ENCODE assay signal across 33 cellular contexts in genomic region chrX:68355629-68355920, GRCh38.
DNase-seq lines count a peak whose midpoint lies in the region; ATAC-seq, FAIRE-seq and TF ChIP-seq lines count a peak whose summit lies in the region.
"Had no signal": no experiment of that assay in that cellular context is flagged by ENCODE, and none has a peak within 500 bp of the region (broad histone marks: within the 10 kb centered on the region; RNA-seq: fewer than 3 reads in every experiment).

No MANE protein-coding gene starts in this region.

- H3F3A ChIP-seq in GM23248 (ENCODE audit: insufficient read depth), result peaks cover 6% of the 10 kb centered on the region; the same call in 1 of the 2 replicates

- peak; percentile 48 for ATAC-seq in body of pancreas
- ATAC-seq in pancreas, result peak; percentile 76 to 82 (median 79)
- no peak for ATAC-seq in GM19328 (IDR thresholded peaks at IDR 0.05; ENCODE audit: unreplicated experiment)
- ATAC-seq: activated CD8-positive, alpha-beta T cell treated with anti-CD3 and anti-CD28 coated beads for 36 hours; GM23338; heart right ventricle; right cardiac atrium; T-helper 17 cell had no signal

- intact Hi-C loops in body of pancreas (cut with DNase I), result no loop called here
- intact Hi-C loops in pancreas (cut with DNase I), result no loop called here

- no peaks in the 10 kb centered on the region for H3K9me2 ChIP-seq in GM23248 (ENCODE audit: insufficient read depth)

- H3K9me3 ChIP-seq in HEK293 (ENCODE audit: control insufficient read depth, insufficient read depth, low read depth, low read length) (no peaks in the 10 kb centered on the region), body of pancreas (no peaks in the 10 kb centered on the region), pancreas (no peaks in the 10 kb centered on the region), GM23248 (ENCODE audit: low read depth) (no peaks in the 10 kb centered on the region)
- H3K9me3 ChIP-seq: adrenal gland, heart right ventricle, MG63, upper lobe of left lung had no signal

- H3K4me3 ChIP-seq in HEK293 (ENCODE audit: low read depth, low read length) (no peak overlapping the region), body of pancreas (no peak overlapping the region), pancreas (no peak overlapping the region), GM23248 (no peak overlapping the region)
- H3K4me3 ChIP-seq: adrenal gland, GM23338, heart right ventricle, lung, MG63, upper lobe of left lung had no signal

- H3K9ac ChIP-seq in GM23248, result no peak overlapping the region

- TF ChIP-seq POLR2A in body of pancreas (IDR thresholded peaks at IDR 0.05), result no peak

- DNase-seq in COLO668 (lab: John Stamatoyannopoulos, UW; ENCODE audit: unreplicated experiment), result peak; percentile 1
- peak; percentile 22 to 45 (median 30) for DNase-seq in body of pancreas
- peak in 4 of 6 donors; percentile 14 to 28 (median 16) for DNase-seq in pancreas
- DNase-seq in GM23248, result no peak
- no peak for DNase-seq in NCI-H2107 (lab: John Stamatoyannopoulos, UW)
- no peak for DNase-seq in hypothalamus (lab: John Stamatoyannopoulos, UW)
- DNase-seq: activated CD8-positive, alpha-beta memory T cell treated with anti-CD3 and anti-CD28 coated beads, Interleukin-2, amount 50 U/mL, for 48 hours; activated CD8-positive, alpha-beta T cell treated with anti-CD3 and anti-CD28 coated beads for 36 hours; activated naive CD4-positive, alpha-beta T cell treated with anti-CD3 and anti-CD28 coated beads, Interleukin-2, amount 10 ng/mL, durations not matched to agents 7 days and 5 days; adrenal gland; brain microvascular endothelial cell; DMS79 treated with DMSO at 0.1 percent for 48 hours; foreskin melanocyte; GDM1; heart right ventricle; KG1; kidney glomerular epithelial cell; MG63; NCI-H1105; NCI-H187; NCI-H2171; NCI-H524; nephron progenitor cell; right cardiac atrium; SHP77; stimulated activated CD4-positive, alpha-beta T cell treated with anti-CD3 and anti-CD28 coated beads, Interleukin-4, amount 100 ng/mL, for 4 hours; substantia nigra; T-helper 17 cell; upper lobe of left lung had no signal

- FAIRE-seq in pancreas (lab: Jason Lieb, UNC), result no peak

- POLR2A ChIA-PET in HEK293 (lab: Yijun Ruan, JAX), result no interaction called here

- WGBS in body of pancreas, 2 donors, result 6 to 7% methylated on average over 4 of the region's 4 CpGs
- WGBS in pancreas, 2 donors, result 14% methylated on average over 4 of the region's 4 CpGs
- 98 to 100% methylated on average over 4 of the region's 4 CpGs for WGBS in GM23248 (ENCODE audit: low coverage in 1 of 2, low lambda C conversion rate in 2 of 2, missing lambda C conversion rate in 2 of 2), 2 experiments

- H3K27ac ChIP-seq in HEK293 (ENCODE audit: extremely low read depth, low read depth, low read length), result 0 out of 2 replicates have a peak overlapping the region, but pooled peaks have one; percentile 8
- peak overlapping the region in 2 of 4 donors; percentile 40 to 59 for H3K27ac ChIP-seq in body of pancreas
- H3K27ac ChIP-seq in pancreas, result peak overlapping the region in 1 of 4 donors; percentile 17
- no peak overlapping the region for H3K27ac ChIP-seq in GM23248
- H3K27ac ChIP-seq: adrenal gland, brain microvascular endothelial cell, heart right ventricle, upper lobe of left lung had no signal

- CTCF ChIA-PET in HEK293 (lab: Yijun Ruan, JAX), result no interaction called here

- no peaks in the 10 kb centered on the region for H3K27me3 ChIP-seq in body of pancreas
- H3K27me3 ChIP-seq in pancreas, result peaks cover 0 to 14% (median 0%) of the 10 kb centered on the region in 4 donors
- H3K27me3 ChIP-seq in GM23248 (replicated peaks; ENCODE audit: insufficient read depth), result no peaks in the 10 kb centered on the region
- H3K27me3 ChIP-seq: adrenal gland, brain microvascular endothelial cell, MG63, upper lobe of left lung had no signal

- H3K4me2 ChIP-seq in GM23248 (ENCODE audit: unreplicated experiment), result no peak overlapping the region
- H3K4me2 ChIP-seq: GM23338 had no signal

- H3K4me1 ChIP-seq in HEK293 (ENCODE audit: control insufficient read depth, insufficient read depth, low read length), result 0 out of 2 replicates have a peak, but pooled peaks cover 2% of the 10 kb centered on the region
- H3K4me1 ChIP-seq in body of pancreas, result peaks cover 9% of the 10 kb centered on the region
- peaks cover 0 to 5% (median 4%) of the 10 kb centered on the region in 3 donors for H3K4me1 ChIP-seq in pancreas
- H3K4me1 ChIP-seq in GM23248 (ENCODE audit: insufficient read depth), result no peaks in the 10 kb centered on the region
- H3K4me1 ChIP-seq: adrenal gland, heart right ventricle had no signal

- H4K20me1 ChIP-seq in GM23248 (ENCODE audit: insufficient read depth), result no peaks in the 10 kb centered on the region

- H3K36me3 ChIP-seq in HEK293 (ENCODE audit: control insufficient read depth in 2 of 2, insufficient read depth in 1 of 2, low read length in 2 of 2) (no peaks in the 10 kb centered on the region; a peak in 1 of 3 replicates), body of pancreas (replicated peaks in 1 of 2; ENCODE audit: insufficient read depth in 1 of 2, low read depth in 2 of 2) (no peaks in the 10 kb centered on the region), pancreas (no peaks in the 10 kb centered on the region), GM23248 (ENCODE audit: low read depth) (no peaks in the 10 kb centered on the region)
- H3K36me3 ChIP-seq: adrenal gland, brain microvascular endothelial cell, heart right ventricle, MG63, upper lobe of left lung had no signal

- no peak overlapping the region for H2AFZ ChIP-seq in GM23248
- H2AFZ ChIP-seq: GM23338 had no signal

- in situ Hi-C loops in GM23248 (cut with MboI), result no loop called here

- TF ChIP-seq CTCF in HEK293 (tag by site-specific recombination; IDR thresholded peaks at IDR 0.05), result no peak
- TF ChIP-seq CTCF in body of pancreas (IDR thresholded peaks at IDR 0.05), result no peak
- TF ChIP-seq CTCF in pancreas (IDR thresholded peaks at IDR 0.05), result no peak

- H3K79me2 ChIP-seq in GM23248 (ENCODE audit: insufficient read depth), result no peaks in the 10 kb centered on the region

TF ChIP-seq in HEK293, 187 proteins besides CTCF, POLR2A, EP300 and RAD21:
- TF ChIP-seq ZNF19 (tag by site-specific recombination; IDR thresholded peaks at IDR 0.05; ENCODE audit: low read depth) (no peak), ZNF221 (tag by site-specific recombination; IDR thresholded peaks at IDR 0.05; ENCODE audit: borderline replicate concordance) (no peak), ZNF138 (tag by site-specific recombination; IDR thresholded peaks at IDR 0.05; ENCODE audit: borderline replicate concordance) (no peak), ZNF777 (tag by site-specific recombination; IDR thresholded peaks at IDR 0.05; ENCODE audit: borderline replicate concordance) (no peak), GLIS1 (tag by site-specific recombination; IDR thresholded peaks at IDR 0.05) (peak; percentile 38; the same call in 1 of the 2 replicates), KLF8 (tag by site-specific recombination; IDR thresholded peaks at IDR 0.05) (peak; percentile 7; the same call in 1 of the 2 replicates), ZNF184 (tag by site-specific recombination; IDR thresholded peaks at IDR 0.05) (no peak), ZNF596 (tag by site-specific recombination; IDR thresholded peaks at IDR 0.05) (no peak), BCL6B (tag by site-specific recombination; IDR thresholded peaks at IDR 0.05) (peak; percentile 29; the same call in 1 of the 2 replicates), TCF7L2 (IDR thresholded peaks at IDR 0.05; ENCODE audit: borderline replicate concordance, low read depth, low read length) (0 out of 2 replicates have a peak, but pooled peaks have one; percentile 2), SP7 (tag by site-specific recombination; IDR thresholded peaks at IDR 0.05) (peak; percentile 55; the same call in 1 of the 2 replicates), ZNF664 (tag by site-specific recombination; IDR thresholded peaks at IDR 0.05) (no peak), ZNF398 (tag by site-specific recombination; IDR thresholded peaks at IDR 0.05) (no peak), ZNF529 (tag by site-specific recombination; IDR thresholded peaks at IDR 0.05; ENCODE audit: insufficient replicate concordance) (no peak), SP3 (tag by site-specific recombination; IDR thresholded peaks at IDR 0.05) (no peak)

Comparison
In these comparisons a context has a peak if more than half of its experiments do, and no peak if none do; other contexts are left out.
1. DNase-seq: peak in COLO668 (single experiment), body of pancreas (4 of 4) and pancreas (4 of 6); none in GM23248 (single experiment), NCI-H2107 (single experiment) and hypothalamus (0 of 51).